In the genomic region with DNA sequence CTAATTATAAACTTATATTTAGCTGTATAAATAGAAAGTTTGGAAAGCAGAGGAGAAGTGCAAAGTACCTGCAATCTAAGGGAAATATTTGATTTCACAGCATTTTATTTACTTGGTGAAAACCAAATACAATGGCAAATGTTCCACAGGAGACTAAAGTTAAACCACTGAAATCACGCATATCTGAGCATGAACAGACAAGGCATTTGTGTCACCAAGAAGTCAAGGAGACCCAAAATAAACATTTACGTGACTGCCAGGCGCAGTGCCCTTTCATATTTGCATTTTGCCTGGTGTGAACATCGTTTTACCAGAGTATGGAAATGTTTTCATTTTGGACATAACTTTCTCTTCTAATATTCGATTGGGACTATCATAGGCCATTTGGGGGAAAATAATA, we compare ENCODE assay signal across 23 cellular contexts. TPM values are rescaled to one million over a fixed set of nuclear protein-coding genes. Genes with fewer than 3 reads are reported as not detected.
DNase-seq lines count a peak whose midpoint lies in the region; ATAC-seq and TF ChIP-seq lines count a peak whose summit lies in the region.
"Had no signal": no experiment of that assay in that cellular context is flagged by ENCODE, and none has a peak within 500 bp of the region (broad histone marks: within the 10 kb centered on the region; RNA-seq: fewer than 3 reads in every experiment).

No MANE protein-coding gene starts in this region.

- H3K4me3 ChIP-seq in heart left ventricle: peak overlapping the region in 3 of 12 donors; percentile 8 to 20 (median 10)
- no peak overlapping the region for H3K4me3 ChIP-seq in Karpas-422 (ENCODE audit: low read length)
- H3K4me3 ChIP-seq: SJSA1, thoracic aorta had no signal

- H3K79me2 ChIP-seq in Karpas-422 (ENCODE audit: low read length): peaks cover 11% of the 10 kb centered on the region; the same call in 1 of the 2 replicates

- H3K4me1 ChIP-seq in heart left ventricle (peaks cover 0 to 63% (median 18%) of the 10 kb centered on the region in 12 donors), Karpas-422 (ENCODE audit: low read length) (peaks cover 27% of the 10 kb centered on the region)
- H3K4me1 ChIP-seq: SJSA1 had no signal

- peaks cover 17% of the 10 kb centered on the region for H4K20me1 ChIP-seq in Karpas-422 (ENCODE audit: insufficient read depth, low read depth, low read length)

- H3K9ac ChIP-seq in Karpas-422 (ENCODE audit: low read length): no peak overlapping the region

- ATAC-seq in heart left ventricle: peak in 2 of 4 donors; percentile 55 to 68
- ATAC-seq in left cardiac atrium: no peak
- peak; percentile 80 for ATAC-seq in left lobe of liver
- ATAC-seq in stimulated activated naive B cell treated with anti-CD40 and anti-IgM and Interleukin-4, amounts not matched to agents 10 μg/mL and 1 μg/mL and 100 μg/mL, for 72 hours (replicated peaks): no peak
- ATAC-seq in HG02852 (IDR thresholded peaks at IDR 0.05; ENCODE audit: unreplicated experiment): no peak
- ATAC-seq: HCT116, PC-3, T-helper 17 cell had no signal

- H3K27ac ChIP-seq in heart left ventricle: peak overlapping the region in 7 of 12 donors; percentile 2 to 66 (median 43)
- no peak overlapping the region for H3K27ac ChIP-seq in Karpas-422 (ENCODE audit: low read length)
- H3K27ac ChIP-seq: SJSA1, thoracic aorta had no signal

- H3K4me1 Mint-ChIP-seq in stimulated activated naive B cell treated with anti-CD40 and anti-IgM and Interleukin-4, amounts not matched to agents 10 μg/mL and 1 μg/mL and 100 μg/mL, for 72 hours: peaks cover 41 to 71% of the 10 kb centered on the region in 2 donors
- peaks cover 50% of the 10 kb centered on the region for H3K4me1 Mint-ChIP-seq in activated T-helper 1 cell treated with anti-CD3 and anti-CD28 coated beads, Interleukin-12 subunit alpha, Interleukin-12 subunit beta, Interleukin-2, Interleukin-4 antibody, amounts not matched to agents 30 ng/mL and 10 ng/mL and 1 ng/mL, durations not matched to agents 14 hours and 24 hours and 36 hours (ENCODE audit: low read depth)

- H3K36me3 ChIP-seq in heart left ventricle (peaks cover 0 to 67% (median 8%) of the 10 kb centered on the region in 9 donors), Karpas-422 (ENCODE audit: insufficient read depth, low read length) (no peaks in the 10 kb centered on the region)
- H3K36me3 ChIP-seq: thoracic aorta had no signal

- intact Hi-C loops in heart left ventricle (cut with DNase I): no loop called here
- intact Hi-C loops in left cardiac atrium (cut with DNase I): no loop called here
- intact Hi-C loops in activated T-helper 1 cell treated with anti-CD3 and anti-CD28 coated beads, Interleukin-12 subunit alpha, Interleukin-12 subunit beta, Interleukin-2, Interleukin-4 antibody, amounts not matched to agents 30 ng/mL and 10 ng/mL and 1 ng/mL, durations not matched to agents 14 hours and 24 hours and 36 hours (cut with micrococcal nuclease): loop anchor here (5.0 to 10.0 kb wide), 5 partner anchors 255 to 1668 kb away; partner anchors contain the start of genes GNG10 and SNX30

- H3K27me3 ChIP-seq in heart left ventricle: no peaks in the 10 kb centered on the region
- no peaks in the 10 kb centered on the region for H3K27me3 ChIP-seq in Karpas-422 (ENCODE audit: low read length)
- H3K27me3 ChIP-seq: SJSA1 had no signal

- no peaks in the 10 kb centered on the region for H3K27me3 Mint-ChIP-seq in stimulated activated naive B cell treated with anti-CD40 and anti-IgM and Interleukin-4, amounts not matched to agents 10 μg/mL and 1 μg/mL and 100 μg/mL, for 72 hours
- H3K27me3 Mint-ChIP-seq in activated T-helper 1 cell treated with anti-CD3 and anti-CD28 coated beads, Interleukin-12 subunit alpha, Interleukin-12 subunit beta, Interleukin-2, Interleukin-4 antibody, amounts not matched to agents 30 ng/mL and 10 ng/mL and 1 ng/mL, durations not matched to agents 14 hours and 24 hours and 36 hours (ENCODE audit: insufficient read depth): peaks cover 4% of the 10 kb centered on the region
- H3K27me3 Mint-ChIP-seq: activated CD4-positive, alpha-beta T cell treated with anti-CD3 and anti-CD28 coated beads, Interleukin-2, amount 10 ng/mL, durations not matched to agents 7 days and 5 days; dendritic cell treated with granulocyte-macrophage colony-stimulating factor and Interleukin-4, amounts not matched to agents 40 ng/mL and 50 ng/mL, for 4 days; T-helper 17 cell had no signal

- H3K4me3 Mint-ChIP-seq in stimulated activated naive B cell treated with anti-CD40 and anti-IgM and Interleukin-4, amounts not matched to agents 10 μg/mL and 1 μg/mL and 100 μg/mL, for 72 hours: peak overlapping the region in 1 of 2 donors; percentile 21
- H3K4me3 Mint-ChIP-seq in activated T-helper 1 cell treated with anti-CD3 and anti-CD28 coated beads, Interleukin-12 subunit alpha, Interleukin-12 subunit beta, Interleukin-2, Interleukin-4 antibody, amounts not matched to agents 30 ng/mL and 10 ng/mL and 1 ng/mL, durations not matched to agents 14 hours and 24 hours and 36 hours: no peak overlapping the region
- H3K4me3 Mint-ChIP-seq: activated CD4-positive, alpha-beta T cell treated with anti-CD3 and anti-CD28 coated beads, Interleukin-2, amount 10 ng/mL, durations not matched to agents 7 days and 5 days; CD14-positive monocyte; dendritic cell treated with granulocyte-macrophage colony-stimulating factor and Interleukin-4, amounts not matched to agents 40 ng/mL and 50 ng/mL, for 4 days had no signal

- no peak overlapping the region for H2AFZ ChIP-seq in Karpas-422 (ENCODE audit: low read length)

- H3K9me3 Mint-ChIP-seq in stimulated activated naive B cell treated with anti-CD40 and anti-IgM and Interleukin-4, amounts not matched to agents 10 μg/mL and 1 μg/mL and 100 μg/mL, for 72 hours: no peaks in the 10 kb centered on the region
- H3K9me3 Mint-ChIP-seq in activated T-helper 1 cell treated with anti-CD3 and anti-CD28 coated beads, Interleukin-12 subunit alpha, Interleukin-12 subunit beta, Interleukin-2, Interleukin-4 antibody, amounts not matched to agents 30 ng/mL and 10 ng/mL and 1 ng/mL, durations not matched to agents 14 hours and 24 hours and 36 hours: no peaks in the 10 kb centered on the region
- H3K9me3 Mint-ChIP-seq: activated CD4-positive, alpha-beta T cell treated with anti-CD3 and anti-CD28 coated beads, Interleukin-2, amount 10 ng/mL, durations not matched to agents 7 days and 5 days; dendritic cell treated with granulocyte-macrophage colony-stimulating factor and Interleukin-4, amounts not matched to agents 40 ng/mL and 50 ng/mL, for 4 days had no signal

- DNase-seq in heart left ventricle: no peak
- DNase-seq in left cardiac atrium: no peak
- DNase-seq in Karpas-422: no peak
- DNase-seq in left lobe of liver (ENCODE audit: low spot score): peak; percentile 72
- no peak for DNase-seq in stimulated activated naive B cell treated with anti-CD40 and anti-IgM and Interleukin-4, amounts not matched to agents 10 μg/mL and 1 μg/mL and 100 μg/mL, for 72 hours
- DNase-seq in activated T-helper 1 cell treated with anti-CD3 and anti-CD28 coated beads, Interleukin-12 subunit alpha, Interleukin-12 subunit beta, Interleukin-2, Interleukin-4 antibody, amounts not matched to agents 30 ng/mL and 10 ng/mL and 1 ng/mL, durations not matched to agents 14 hours and 24 hours and 36 hours (ENCODE audit: low spot score): no peak
- DNase-seq in KBM-7: no peak
- DNase-seq: activated CD4-positive, alpha-beta T cell treated with anti-CD3 and anti-CD28 coated beads, Interleukin-2, amount 10 ng/mL, durations not matched to agents 7 days and 5 days; activated effector memory CD4-positive, alpha-beta T cell treated with Interleukin-2 at 50 U/mL for 16 hours; amniotic stem cell; DMS 273 treated with DMSO at 0.1 percent for 48 hours; GF-D8; MM.1S; NCI-H146; NCI-H2171 treated with DMSO at 0.1 percent for 48 hours; PC-3; T-helper 17 cell had no signal

- in situ Hi-C loops in KBM-7 (cut with MboI; ENCODE audit: low pct_unique_long_range_greater_than_20kb, low sequenced_read_pairs): no loop called here

- H3K9me2 ChIP-seq in Karpas-422 (replicated peaks; ENCODE audit: insufficient read depth, low read length): no peaks in the 10 kb centered on the region

- H3K27ac Mint-ChIP-seq in stimulated activated naive B cell treated with anti-CD40 and anti-IgM and Interleukin-4, amounts not matched to agents 10 μg/mL and 1 μg/mL and 100 μg/mL, for 72 hours: peak overlapping the region; percentile 82
- H3K27ac Mint-ChIP-seq in activated T-helper 1 cell treated with anti-CD3 and anti-CD28 coated beads, Interleukin-12 subunit alpha, Interleukin-12 subunit beta, Interleukin-2, Interleukin-4 antibody, amounts not matched to agents 30 ng/mL and 10 ng/mL and 1 ng/mL, durations not matched to agents 14 hours and 24 hours and 36 hours: no peak overlapping the region
- H3K27ac Mint-ChIP-seq: activated CD4-positive, alpha-beta T cell treated with anti-CD3 and anti-CD28 coated beads, Interleukin-2, amount 10 ng/mL, durations not matched to agents 7 days and 5 days; dendritic cell treated with granulocyte-macrophage colony-stimulating factor and Interleukin-4, amounts not matched to agents 40 ng/mL and 50 ng/mL, for 4 days had no signal

- no peak for TF ChIP-seq CTCF in heart left ventricle (IDR thresholded peaks at IDR 0.05)

- H3K36me3 Mint-ChIP-seq in stimulated activated naive B cell treated with anti-CD40 and anti-IgM and Interleukin-4, amounts not matched to agents 10 μg/mL and 1 μg/mL and 100 μg/mL, for 72 hours: peaks cover 45 to 57% of the 10 kb centered on the region in 2 donors
- peaks cover 30% of the 10 kb centered on the region for H3K36me3 Mint-ChIP-seq in activated T-helper 1 cell treated with anti-CD3 and anti-CD28 coated beads, Interleukin-12 subunit alpha, Interleukin-12 subunit beta, Interleukin-2, Interleukin-4 antibody, amounts not matched to agents 30 ng/mL and 10 ng/mL and 1 ng/mL, durations not matched to agents 14 hours and 24 hours and 36 hours (ENCODE audit: low read depth)

- peak overlapping the region; percentile 41 for H3K4me2 ChIP-seq in Karpas-422 (ENCODE audit: low read depth, low read length, poor library complexity, severe bottlenecking)

- H3K9me3 ChIP-seq in heart left ventricle: no peaks in the 10 kb centered on the region
- H3K9me3 ChIP-seq in Karpas-422 (ENCODE audit: low read length): no peaks in the 10 kb centered on the region
- H3K9me3 ChIP-seq: SJSA1, thoracic aorta had no signal

- TF ChIP-seq POLR2A in heart left ventricle (IDR thresholded peaks at IDR 0.05): no peak

- WGBS in heart left ventricle, 4 donors: 62 to 71% (median 67%) methylated on average over 5 of the region's 5 CpGs

RNA-seq across cellular contexts. Expression of gene UGCG, which starts 20.6 kb away (rescaled TPM):
- total RNA-seq in heart left ventricle (10 to 100 TPM; 10.5 to 52.0 (median 17.5) TPM), left cardiac atrium (10 to 100 TPM; 12.7 to 21.1 TPM), left lobe of liver (9.5 TPM)
- 10 to 100 TPM in 1 of 2 donors, 1 to 10 TPM in 1; 10.0 to 21.3 TPM for polyA plus RNA-seq in heart left ventricle
- total RNA-seq in Karpas-422 (2014; rRNA removed; shearing (Covaris generic); ENCODE audit: low replicate concordance): 15.0 and 24.2 TPM in 2 replicates
- total RNA-seq in activated T-helper 1 cell treated with anti-CD3 and anti-CD28 coated beads, Interleukin-12 subunit alpha, Interleukin-12 subunit beta, Interleukin-2, Interleukin-4 antibody, amounts not matched to agents 30 ng/mL and 10 ng/mL and 1 ng/mL, durations not matched to agents 14 hours and 24 hours and 36 hours: 22.6 and 22.9 TPM in 2 replicates
